In genomic region chr6:53311586-53311935, GRCh38 we compare ENCODE assay signal across 18 cellular contexts.
A peak's percentile ranks its signal among the peaks of the same experiment; 100 is the strongest.
DNase-seq lines count a peak whose midpoint lies in the region; ATAC-seq lines count a peak whose summit lies in the region.
"Had no signal": no experiment of that assay in that cellular context is flagged by ENCODE, and none has a peak within 500 bp of the region (broad histone marks: within the 10 kb centered on the region; RNA-seq: fewer than 3 reads in every experiment).

No MANE protein-coding gene starts in this region.

- H3K36me3 Mint-ChIP-seq in stimulated activated naive CD8-positive, alpha-beta T cell treated with anti-CD3 and anti-CD28 coated beads, Interleukin-15, Interleukin-2, amounts not matched to agents 100 ng/mL and 50 ng/mL, for 24 hours (ENCODE audit: low read depth), result peaks cover 27% of the 10 kb centered on the region
- H3K36me3 Mint-ChIP-seq in effector memory CD8-positive, alpha-beta T cell (ENCODE audit: insufficient read depth), result peaks cover 17% of the 10 kb centered on the region

- ATAC-seq in stimulated activated naive CD8-positive, alpha-beta T cell treated with anti-CD3 and anti-CD28 coated beads, Interleukin-15, amount 100 ng/mL, for 72 hours, result no peak
- no peak for ATAC-seq in effector memory CD8-positive, alpha-beta T cell (replicated peaks)
- no peak for ATAC-seq in HG03039 (IDR thresholded peaks at IDR 0.05; ENCODE audit: unreplicated experiment)
- ATAC-seq in HG03457 (IDR thresholded peaks at IDR 0.05; ENCODE audit: unreplicated experiment), result no peak
- ATAC-seq: heart left ventricle had no signal

- peak overlapping the region; percentile 51 for H3K4me3 Mint-ChIP-seq in stimulated activated naive CD8-positive, alpha-beta T cell treated with anti-CD3 and anti-CD28 coated beads, Interleukin-15, Interleukin-2, amounts not matched to agents 100 ng/mL and 50 ng/mL, for 24 hours
- H3K4me3 Mint-ChIP-seq in stimulated activated naive CD8-positive, alpha-beta T cell treated with anti-CD3 and anti-CD28 coated beads, Interleukin-15, amount 100 ng/mL, for 72 hours, result peak overlapping the region in 1 of 2 donors; percentile 57
- H3K4me3 Mint-ChIP-seq in effector memory CD8-positive, alpha-beta T cell, result peak overlapping the region; percentile 56 to 64

- no peaks in the 10 kb centered on the region for H3K9me3 Mint-ChIP-seq in stimulated activated naive CD8-positive, alpha-beta T cell treated with anti-CD3 and anti-CD28 coated beads, Interleukin-15, Interleukin-2, amounts not matched to agents 100 ng/mL and 50 ng/mL, for 24 hours
- no peaks in the 10 kb centered on the region for H3K9me3 Mint-ChIP-seq in stimulated activated naive CD8-positive, alpha-beta T cell treated with anti-CD3 and anti-CD28 coated beads, Interleukin-15, amount 100 ng/mL, for 72 hours
- no peaks in the 10 kb centered on the region for H3K9me3 Mint-ChIP-seq in effector memory CD8-positive, alpha-beta T cell

- H3K27ac Mint-ChIP-seq in stimulated activated naive CD8-positive, alpha-beta T cell treated with anti-CD3 and anti-CD28 coated beads, Interleukin-15, Interleukin-2, amounts not matched to agents 100 ng/mL and 50 ng/mL, for 24 hours, result peak overlapping the region; percentile 93
- no peak overlapping the region for H3K27ac Mint-ChIP-seq in stimulated activated naive CD8-positive, alpha-beta T cell treated with anti-CD3 and anti-CD28 coated beads, Interleukin-15, amount 100 ng/mL, for 72 hours
- H3K27ac Mint-ChIP-seq in effector memory CD8-positive, alpha-beta T cell, result peak overlapping the region; percentile 89 to 95

- DNase-seq in stimulated activated naive CD8-positive, alpha-beta T cell treated with anti-CD3 and anti-CD28 coated beads, Interleukin-15, amount 100 ng/mL, for 72 hours, result no peak
- peak; percentile 69 for DNase-seq in OCI-M1 (lab: John Stamatoyannopoulos, UW)
- no peak for DNase-seq in effector memory CD8-positive, alpha-beta T cell
- DNase-seq in stimulated activated CD4-positive, alpha-beta T cell treated with anti-CD3 and anti-CD28 coated beads, Interleukin-4, amount 100 ng/mL, for 1 hour, result no peak
- DNase-seq in NCI-H1436 (lab: John Stamatoyannopoulos, UW), result no peak
- DNase-seq: activated CD8-positive, alpha-beta memory T cell treated with anti-CD3 and anti-CD28 coated beads, Interleukin-2, amount 50 U/mL, for 48 hours; anterior cingulate cortex; BE2C; DMS79; heart left ventricle; NCI-H1436 treated with DMSO at 0.1 percent for 48 hours; right lobe of liver; stimulated activated CD4-positive, alpha-beta T cell treated with anti-CD3 and anti-CD28 coated beads, Interleukin-2, amount 100 ng/mL, for 24 hours; uterus; WERI-Rb-1 had no signal

- H3K4me1 Mint-ChIP-seq in stimulated activated naive CD8-positive, alpha-beta T cell treated with anti-CD3 and anti-CD28 coated beads, Interleukin-15, Interleukin-2, amounts not matched to agents 100 ng/mL and 50 ng/mL, for 24 hours (ENCODE audit: low read depth), result peaks cover 100% of the 10 kb centered on the region
- H3K4me1 Mint-ChIP-seq in stimulated activated naive CD8-positive, alpha-beta T cell treated with anti-CD3 and anti-CD28 coated beads, Interleukin-15, amount 100 ng/mL, for 72 hours, result peaks cover 98% of the 10 kb centered on the region
- H3K4me1 Mint-ChIP-seq in effector memory CD8-positive, alpha-beta T cell (ENCODE audit: low read depth in 2 of 2), result peaks cover 82 to 90% of the 10 kb centered on the region in 2 donors

- H3K27me3 Mint-ChIP-seq in stimulated activated naive CD8-positive, alpha-beta T cell treated with anti-CD3 and anti-CD28 coated beads, Interleukin-15, Interleukin-2, amounts not matched to agents 100 ng/mL and 50 ng/mL, for 24 hours, result no peaks in the 10 kb centered on the region
- H3K27me3 Mint-ChIP-seq in stimulated activated naive CD8-positive, alpha-beta T cell treated with anti-CD3 and anti-CD28 coated beads, Interleukin-15, amount 100 ng/mL, for 72 hours, result no peaks in the 10 kb centered on the region
- H3K27me3 Mint-ChIP-seq in effector memory CD8-positive, alpha-beta T cell, result no peaks in the 10 kb centered on the region

Comparison
In these comparisons a context has a peak if more than half of its experiments do, and no peak if none do; other contexts are left out.
1. H3K27ac Mint-ChIP-seq: peak in stimulated activated naive CD8-positive, alpha-beta T cell treated with anti-CD3 and anti-CD28 coated beads, Interleukin-15, Interleukin-2, amounts not matched to agents 100 ng/mL and 50 ng/mL, for 24 hours (single experiment) and effector memory CD8-positive, alpha-beta T cell (2 of 2); none in stimulated activated naive CD8-positive, alpha-beta T cell treated with anti-CD3 and anti-CD28 coated beads, Interleukin-15, amount 100 ng/mL, for 72 hours (0 of 2).